1 cellular context compared by ENCODE assay signal in the genomic region with DNA sequence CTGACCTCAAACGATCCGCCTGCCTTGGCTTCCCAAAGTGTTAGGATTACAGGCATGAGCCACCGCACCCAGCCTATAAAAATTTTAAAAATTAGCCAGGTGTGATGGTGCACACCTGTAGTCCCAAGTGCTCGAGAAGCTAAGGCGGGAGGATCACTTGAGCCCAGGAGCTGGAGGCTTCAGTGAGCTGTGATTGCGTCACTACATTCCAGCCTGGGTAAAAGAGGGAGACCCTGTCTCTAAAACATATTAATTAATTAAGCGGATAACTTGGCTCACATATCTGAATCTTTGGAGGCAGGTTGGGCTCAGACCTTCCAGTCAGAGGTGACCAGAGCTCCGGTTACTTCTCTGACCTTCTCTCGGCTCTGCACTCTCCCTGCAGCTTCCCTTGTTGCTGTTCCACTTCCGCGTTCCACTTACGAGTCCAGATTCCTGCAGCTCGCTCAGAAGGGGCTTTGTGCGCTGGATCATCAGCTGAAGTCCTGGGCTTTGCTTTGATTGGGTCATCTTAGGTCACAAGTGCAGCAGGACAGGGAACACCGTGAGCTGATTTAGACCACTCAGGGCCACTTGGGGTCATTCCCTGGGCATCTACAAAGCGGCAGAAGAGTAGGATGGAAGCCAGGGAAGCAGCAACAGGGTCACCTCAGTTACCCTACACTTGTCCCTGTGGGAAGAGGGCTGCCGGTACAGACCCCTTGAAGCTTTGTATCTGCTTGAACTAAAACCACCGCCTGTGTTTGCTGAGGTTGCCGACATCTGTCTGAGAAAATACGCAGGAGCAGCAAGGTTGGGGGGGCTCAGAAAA.
TF ChIP-seq lines count a peak whose summit lies in the region.

No MANE protein-coding gene starts in this region.

TF ChIP-seq in H1, 55 proteins besides CTCF, POLR2A, EP300 and RAD21:
- no peak for TF ChIP-seq RFX5 (IDR thresholded peaks at IDR 0.05; ENCODE audit: borderline replicate concordance, low read depth, low read length)
- no peak for TF ChIP-seq E2F6 (IDR thresholded peaks at IDR 0.05)
- no peak for TF ChIP-seq HDAC2 (IDR thresholded peaks at IDR 0.05; ENCODE audit: borderline replicate concordance in 1 of 2, low read depth in 2 of 2, low read length in 2 of 2)
- no peak for TF ChIP-seq SRF (IDR thresholded peaks at IDR 0.05; ENCODE audit: low read depth, low read length)
- TF ChIP-seq CEBPB (IDR thresholded peaks at IDR 0.05; ENCODE audit: low read depth, low read length), result peak; percentile 73
- no peak for TF ChIP-seq TAF7 (optimal IDR thresholded peaks at IDR 0.05; ENCODE audit: borderline replicate concordance, low read depth, low read length)
